ENCODE assay signal across 14 cellular contexts in genomic region chr7:57403601-57404342, GRCh38. TPM values are rescaled to one million over a fixed set of nuclear protein-coding genes. Genes with fewer than 3 reads are reported as not detected.
A peak's percentile ranks its signal among the peaks of the same experiment; 100 is the strongest.
DNase-seq lines count a peak whose midpoint lies in the region; ATAC-seq, FAIRE-seq and TF ChIP-seq lines count a peak whose summit lies in the region.
"Had no signal": no experiment of that assay in that cellular context is flagged by ENCODE, and none has a peak within 500 bp of the region (broad histone marks: within the 10 kb centered on the region; RNA-seq: fewer than 3 reads in every experiment).

No MANE protein-coding gene starts in this region.

- no peak overlapping the region for H3K4me2 ChIP-seq in GM23338

- ATAC-seq in heart right ventricle (peak; percentile 87 to 98 (median 96)), GM23338 (no peak)
- ATAC-seq: activated CD4-positive, CD25-positive, alpha-beta regulatory T cell treated with anti-CD3 and anti-CD28 coated beads, Interleukin-2, amount 50 U/mL, for 24 hours; activated T-cell treated with anti-CD3 and anti-CD28 coated beads, Interleukin-2, amount 50 U/mL, for 4 hours had no signal

- no peak overlapping the region for H3K4me3 Mint-ChIP-seq in GM23338
- H3K4me3 Mint-ChIP-seq: activated T-cell treated with anti-CD3 and anti-CD28 coated beads, Interleukin-2, amount 50 U/mL, for 4 hours; nephron progenitor cell had no signal

- 25 to 37% methylated on average over 36 of the region's 36 CpGs for WGBS in heart right ventricle, 2 donors

- H3K79me2 ChIP-seq in GM23338 (replicated peaks; ENCODE audit: insufficient read depth): no peaks in the 10 kb centered on the region

- no peak for TF ChIP-seq CTCF in heart right ventricle (IDR thresholded peaks at IDR 0.05)
- no peak for TF ChIP-seq CTCF in GM10266 (IDR thresholded peaks at IDR 0.05; ENCODE audit: control insufficient read depth, insufficient read depth, low read depth, missing control alignments)
- TF ChIP-seq CTCF in GM23338 (conservative IDR thresholded peaks at IDR 0.05; ENCODE audit: low read depth in 2 of 2): no peak

- H3K4me1 Mint-ChIP-seq in GM23338: no peaks in the 10 kb centered on the region
- H3K4me1 Mint-ChIP-seq: nephron progenitor cell had no signal

- H3K4me1 ChIP-seq in heart right ventricle: no peaks in the 10 kb centered on the region
- no peaks in the 10 kb centered on the region for H3K4me1 ChIP-seq in GM23338 (ENCODE audit: insufficient read depth)

- peaks cover 0 to 6% (median 0%) of the 10 kb centered on the region in 7 donors for H3K27me3 ChIP-seq in heart right ventricle
- H3K27me3 ChIP-seq in GM23338 (ENCODE audit: insufficient read depth): no peaks in the 10 kb centered on the region

- H3K27ac ChIP-seq in heart right ventricle: peak overlapping the region in 9 of 10 donors; percentile 51 to 81 (median 72)
- H3K27ac ChIP-seq in GM23338 (ENCODE audit: low read depth): no peak overlapping the region

- no peak overlapping the region for H3K27ac Mint-ChIP-seq in GM23338
- H3K27ac Mint-ChIP-seq: nephron progenitor cell had no signal

- peaks cover 3% of the 10 kb centered on the region for H3K27me3 Mint-ChIP-seq in GM23338 (ENCODE audit: insufficient read depth, low read depth, poor library complexity)

- H3K9me3 ChIP-seq in heart right ventricle: peaks cover 0 to 57% (median 0%) of the 10 kb centered on the region in 11 donors

- H3F3A ChIP-seq in GM23338 (replicated peaks; ENCODE audit: low read depth): no peaks in the 10 kb centered on the region

- H3K36me3 ChIP-seq in heart right ventricle (no peaks in the 10 kb centered on the region), GM23338 (ENCODE audit: insufficient read depth) (no peaks in the 10 kb centered on the region; the same call in 1 of the 2 replicates)

- intact Hi-C loops in heart right ventricle (cut with DNase I): loop anchor here in 1 of 10 donors (2.0 kb wide), 1 partner anchor 75 kb away; no protein-coding TSS in a partner anchor

- DNase-seq in DMS114 treated with DMSO at 0.1 percent for 48 hours (lab: John Stamatoyannopoulos, UW; ENCODE audit: unreplicated experiment) (peak; percentile 85), RPMI7951 (ENCODE audit: low read depth) (peak; percentile 6), heart right ventricle (peak; percentile 79 to 80), pons (ENCODE audit: low spot score) (peak; percentile 54), GM10266 (ENCODE audit: extremely low spot score) (no peak), GM23338 (ENCODE audit: low spot score) (no peak), SKM-1 treated with dmso at 0.1 percent for 144 hours (lab: John Stamatoyannopoulos, UW; ENCODE audit: unreplicated experiment) (no peak), GM19239 (ENCODE audit: insufficient read length, low spot score) (no peak)
- DNase-seq: activated T-cell treated with anti-CD3 and anti-CD28 coated beads, Interleukin-2, amount 50 U/mL, for 4 hours; DMS53; nephron progenitor cell had no signal

- peaks cover 99% of the 10 kb centered on the region for H3K9me3 Mint-ChIP-seq in GM23338

- no peak for FAIRE-seq in GM19239 (lab: Jason Lieb, UNC)
- FAIRE-seq: H1, islet of Langerhans had no signal

- no peaks in the 10 kb centered on the region for H3K9me2 ChIP-seq in GM23338 (ENCODE audit: insufficient read depth)

- H3K4me3 ChIP-seq in heart right ventricle: peak overlapping the region in 9 of 10 donors; percentile 14 to 61 (median 50)
- no peak overlapping the region for H3K4me3 ChIP-seq in GM23338

- H2AFZ ChIP-seq in GM23338: no peak overlapping the region

- peaks cover 38% of the 10 kb centered on the region for H3K36me3 Mint-ChIP-seq in GM23338 (ENCODE audit: low read depth)

- no peaks in the 10 kb centered on the region for H4K20me1 ChIP-seq in GM23338 (replicated peaks; ENCODE audit: insufficient read depth)

TF ChIP-seq in GM23338, 12 proteins besides CTCF, POLR2A, EP300 and RAD21:
- no peak for TF ChIP-seq NANOG (IDR thresholded peaks at IDR 0.05; ENCODE audit: borderline replicate concordance)
- no peak for TF ChIP-seq POLR2AphosphoS5 (IDR thresholded peaks at IDR 0.05; ENCODE audit: low read depth)
- TF ChIP-seq STAT1 (IDR thresholded peaks at IDR 0.05; ENCODE audit: unreplicated experiment): no peak
- TF ChIP-seq ZNF114 (CRISPR knock-in tag; IDR thresholded peaks at IDR 0.05): no peak
- TF ChIP-seq REST (IDR thresholded peaks at IDR 0.05; ENCODE audit: unreplicated experiment): no peak

RNA-seq across cellular contexts. Expression of gene ZNF716, which starts 46.2 kb away (rescaled TPM):
- not detected in 2 replicates for total RNA-seq in RPMI7951 (2014; rRNA removed; shearing (Covaris generic))
- total RNA-seq in heart right ventricle: not detected
- polyA plus RNA-seq in heart right ventricle: not detected
- not detected in 2 replicates for total RNA-seq in GM23338 (2014; rRNA removed; shearing (Covaris generic))
- not detected in 2 replicates for polyA plus RNA-seq in GM23338 (2016; fragmentation: Nextera tagmentation; extraction: Ambion mirVana)
- total RNA-seq: activated T-cell treated with anti-CD3 and anti-CD28 coated beads, Interleukin-2, amount 50 U/mL, for 4 hours; H1 had no signal
- polyA plus RNA-seq: H1 had no signal

Comparison
In these comparisons a context has a peak if more than half of its experiments do, and no peak if none do; other contexts are left out.
1. DNase-seq: peak in DMS114 treated with DMSO at 0.1 percent for 48 hours (single experiment), RPMI7951 (single experiment), heart right ventricle (2 of 2) and pons (single experiment); none in GM10266 (single experiment), GM23338 (single experiment), SKM-1 treated with dmso at 0.1 percent for 144 hours (single experiment) and GM19239 (single experiment).